ENCODE assay signal across 1 cellular context in genomic region chr2:227888289-227888688, GRCh38.
TF ChIP-seq lines count a peak whose summit lies in the region.

No MANE protein-coding gene starts in this region.

TF ChIP-seq in A549, 52 proteins besides CTCF, POLR2A, EP300 and RAD21:
- no peak for TF ChIP-seq HDAC2 (IDR thresholded peaks at IDR 0.05)
- TF ChIP-seq ZFP36 (IDR thresholded peaks at IDR 0.05; ENCODE audit: borderline replicate concordance, partially characterized antibody): no peak
- TF ChIP-seq BHLHE40 (IDR thresholded peaks at IDR 0.05; ENCODE audit: low read depth, low read length): no peak
- no peak for TF ChIP-seq RNF2 (IDR thresholded peaks at IDR 0.05; ENCODE audit: borderline replicate concordance, low read depth)
- TF ChIP-seq RARB (CRISPR knock-in tag; IDR thresholded peaks at IDR 0.05): no peak
- no peak for TF ChIP-seq KDM5A (IDR thresholded peaks at IDR 0.05)
- no peak for TF ChIP-seq ESRRA (IDR thresholded peaks at IDR 0.05; ENCODE audit: borderline replicate concordance, low read length)
- no peak for TF ChIP-seq MAZ (IDR thresholded peaks at IDR 0.05; ENCODE audit: borderline replicate concordance, low read depth, low read length)
- no peak for TF ChIP-seq RCOR1 (IDR thresholded peaks at IDR 0.05; ENCODE audit: low read depth, low read length)
- TF ChIP-seq PBX3 (IDR thresholded peaks at IDR 0.05): no peak
- no peak for TF ChIP-seq CBX8 (IDR thresholded peaks at IDR 0.05)
- TF ChIP-seq EHF (CRISPR knock-in tag; IDR thresholded peaks at IDR 0.05): no peak
